11 cellular contexts compared by ENCODE assay signal in the genomic region with DNA sequence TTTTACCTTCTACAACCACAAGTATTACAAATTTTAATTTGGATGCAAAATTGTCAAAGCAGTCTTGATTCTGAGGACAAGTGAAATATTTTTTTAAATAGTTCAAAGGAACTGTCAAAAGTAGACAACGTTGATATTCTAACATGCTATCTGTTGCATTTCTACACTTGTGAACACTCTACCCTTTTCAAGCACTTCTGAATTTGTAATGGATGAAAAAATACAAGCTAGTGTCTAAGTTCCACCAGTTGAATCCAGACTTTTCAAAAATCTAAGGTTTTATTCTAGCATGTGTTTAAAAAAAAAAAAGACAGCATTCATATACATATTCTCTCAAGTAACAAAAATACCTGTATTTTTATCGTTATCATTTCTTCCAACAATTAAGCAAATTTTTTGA. TPM values are rescaled to one million over a fixed set of nuclear protein-coding genes. Genes with fewer than 3 reads are reported as not detected.
DNase-seq lines count a peak whose midpoint lies in the region; ATAC-seq and TF ChIP-seq lines count a peak whose summit lies in the region.
"Had no signal": no experiment of that assay in that cellular context is flagged by ENCODE, and none has a peak within 500 bp of the region (broad histone marks: within the 10 kb centered on the region; RNA-seq: fewer than 3 reads in every experiment).

No MANE protein-coding gene starts in this region.

- peak overlapping the region; percentile 98 for H3K27ac Mint-ChIP-seq in progenitor cell of endocrine pancreas

- no peak for DNase-seq in Panc1 (ENCODE audit: low read depth, low spot score)
- no peak for DNase-seq in esophagus squamous epithelium (lab: John Stamatoyannopoulos, UW)
- DNase-seq in progenitor cell of endocrine pancreas (ENCODE audit: low spot score, unreplicated experiment) = no peak
- DNase-seq in midbrain (lab: John Stamatoyannopoulos, UW) = no peak
- DNase-seq in stimulated activated CD4-positive, alpha-beta T cell treated with anti-CD3 and anti-CD28 coated beads, Interleukin-1b, Interleukin-23, amount 100 ng/mL, for 48 hours = no peak
- no peak for DNase-seq in DMS 273 (lab: John Stamatoyannopoulos, UW; ENCODE audit: unreplicated experiment)
- DNase-seq: activated CD4-positive, alpha-beta T cell treated with anti-CD3 and anti-CD28 coated beads, Interleukin-2, amount 50 U/mL, for 4 hours; hippocampal formation; NCI-H1092 treated with DMSO at 0.1 percent for 48 hours had no signal

- CTCF ChIA-PET in Panc1 (lab: Charles Lee) = no interaction called here

- TF ChIP-seq POLR2A in esophagus squamous epithelium (IDR thresholded peaks at IDR 0.05) = no peak

- no peaks in the 10 kb centered on the region for H3K9me3 Mint-ChIP-seq in progenitor cell of endocrine pancreas (ENCODE audit: low read depth)

- POLR2A ChIA-PET in Panc1 (lab: Charles Lee) = interaction anchor here (0.7 kb wide), 1 partner anchor 46 kb away, joined by 7 read pairs; no protein-coding TSS in a partner anchor

- no peaks in the 10 kb centered on the region for H3K27me3 ChIP-seq in Panc1 (ENCODE audit: control insufficient read depth, insufficient read depth, low read length)
- no peaks in the 10 kb centered on the region for H3K27me3 ChIP-seq in esophagus squamous epithelium

- TF ChIP-seq CTCF in Panc1 (IDR thresholded peaks at IDR 0.05) (no peak), esophagus squamous epithelium (IDR thresholded peaks at IDR 0.05) (no peak), progenitor cell of endocrine pancreas (IDR thresholded peaks at IDR 0.05; ENCODE audit: unreplicated experiment) (no peak)

- intact Hi-C loops in Panc1 (cut with micrococcal nuclease; ENCODE audit: unreplicated experiment) (loop anchor here (5.0 kb wide), 1 partner anchor 74 kb away; no protein-coding TSS in a partner anchor), esophagus squamous epithelium (cut with DNase I) (loop anchor here (10.0 kb wide), 1 partner anchor 61 kb away; no protein-coding TSS in a partner anchor)

- in situ Hi-C loops in Panc1 (cut with HindIII; ENCODE audit: low pct_unique_long_range_greater_than_20kb, low sequenced_read_pairs) = no loop called here

- no peak for ATAC-seq in Panc1
- ATAC-seq in GM21717 (IDR thresholded peaks at IDR 0.05; ENCODE audit: unreplicated experiment) = no peak

- no peaks in the 10 kb centered on the region for H3K9me3 ChIP-seq in Panc1 (ENCODE audit: control insufficient read depth, insufficient read depth, low read depth, low read length)
- H3K9me3 ChIP-seq in esophagus squamous epithelium = no peaks in the 10 kb centered on the region

- H3K4me1 Mint-ChIP-seq in progenitor cell of endocrine pancreas (ENCODE audit: low read depth) = peaks cover 23% of the 10 kb centered on the region

- BruUV-seq in Panc1 (replicated peaks; lab: Mats Ljungman, UMichigan) = no TSS peak

- H3K27ac ChIP-seq in Panc1 (ENCODE audit: low read length) (peak overlapping the region; percentile 93), esophagus squamous epithelium (peak overlapping the region in 2 of 4 donors; percentile 95 to 97)

- H3K4me1 ChIP-seq in Panc1 (ENCODE audit: control insufficient read depth, insufficient read depth, low read length) (peaks cover 12% of the 10 kb centered on the region; the same call in 1 of the 2 replicates), esophagus squamous epithelium (peaks cover 21 to 73% (median 35%) of the 10 kb centered on the region in 3 donors)

- H3K4me3 Mint-ChIP-seq in progenitor cell of endocrine pancreas (ENCODE audit: low read depth) = peak overlapping the region; percentile 86

- peaks cover 16% of the 10 kb centered on the region for H3K36me3 ChIP-seq in Panc1 (ENCODE audit: control insufficient read depth, insufficient read depth, low read length)
- peaks cover 0 to 3% (median 0%) of the 10 kb centered on the region in 3 donors for H3K36me3 ChIP-seq in esophagus squamous epithelium

- H3K27me3 Mint-ChIP-seq in progenitor cell of endocrine pancreas = no peaks in the 10 kb centered on the region

- 11 to 29% methylated on average over 2 of the region's 2 CpGs for WGBS in esophagus squamous epithelium, 2 donors

- H3K4me3 ChIP-seq in GM08714 (ENCODE audit: low read length) (peak overlapping the region; percentile 83; the same call in 1 of the 2 replicates), Panc1 (ENCODE audit: low read depth in 2 of 2, low read length in 2 of 2) (peak overlapping the region; percentile 94 to 95), esophagus squamous epithelium (peak overlapping the region in 3 of 4 donors; percentile 77 to 94 (median 91))

- peaks cover 8% of the 10 kb centered on the region for H3K36me3 Mint-ChIP-seq in progenitor cell of endocrine pancreas (ENCODE audit: insufficient read depth)

RNA-seq across cellular contexts. Expression of a gene that starts 2.1 kb away (rescaled TPM):
- total RNA-seq in Panc1 (2021; ENCODE audit: unreplicated experiment) (37.5 TPM), esophagus squamous epithelium (10 to 100 TPM; 15.2 to 99.7 (median 30.8) TPM), progenitor cell of endocrine pancreas (66.5 and 68.8 TPM in 2 replicates)
- 17.7 TPM for polyA plus RNA-seq in Panc1 (2012; ENCODE audit: insufficient read length)

RNA-seq across cellular contexts. Expression of a gene that starts 2.5 kb away (rescaled TPM):
- total RNA-seq in Panc1 (2021; ENCODE audit: unreplicated experiment) (60.6 TPM), esophagus squamous epithelium (10 to 100 TPM in 3 of 4 donors, 1 to 10 TPM in 1; 6.0 to 17.0 (median 14.1) TPM), progenitor cell of endocrine pancreas (43.3 and 50.6 TPM in 2 replicates)
- polyA plus RNA-seq in Panc1 (2012; ENCODE audit: insufficient read length) = 35.4 TPM

RNA-seq across cellular contexts. Expression of a gene that starts 41.4 kb away (rescaled TPM):
- total RNA-seq in Panc1 (2021; ENCODE audit: unreplicated experiment) (72.0 TPM), esophagus squamous epithelium (10 to 100 TPM; 11.2 to 18.6 (median 14.6) TPM), progenitor cell of endocrine pancreas (37.5 and 40.7 TPM in 2 replicates)
- polyA plus RNA-seq in Panc1 (2012; ENCODE audit: insufficient read length) = 56.0 TPM
